Comparison of ENCODE assay signal across 2 cellular contexts in the genomic region with DNA sequence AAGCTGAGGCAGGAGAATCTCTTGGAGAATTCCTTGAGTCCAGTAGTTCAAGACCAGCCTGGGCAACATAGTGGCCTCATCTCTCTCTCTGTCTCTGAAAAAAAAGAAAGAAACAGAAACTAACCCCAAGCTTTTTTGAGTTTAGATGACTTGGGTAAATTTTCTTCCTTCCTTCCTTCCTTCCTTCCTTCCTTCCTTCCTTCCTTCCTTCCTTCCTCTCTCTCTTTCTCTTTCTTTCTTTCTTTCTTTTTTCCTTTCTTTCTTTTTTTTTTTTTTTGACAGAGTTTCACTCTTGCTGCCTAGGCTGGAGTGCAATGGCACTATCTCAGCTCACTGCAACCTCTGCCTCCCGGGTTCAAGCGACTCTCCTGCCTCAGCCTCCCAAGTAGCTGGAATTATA. TPM values are rescaled to one million over a fixed set of nuclear protein-coding genes. Genes with fewer than 3 reads are reported as not detected.
"Had no signal": no experiment of that assay in that cellular context is flagged by ENCODE, and none has a peak within 500 bp of the region (broad histone marks: within the 10 kb centered on the region; RNA-seq: fewer than 3 reads in every experiment).

No MANE protein-coding gene starts in this region.

RNA-seq across cellular contexts. Expression of a gene that starts 12.2 kb away (rescaled TPM):
- total RNA-seq: OCI-LY7; T-helper 1 cell treated with Interleukin-12 subunit alpha and Interleukin-12 subunit beta and Interleukin-4 antibody, amounts not matched to agents 30 ng/mL and 1 ng/mL, for 36 hours had no signal
